23 cellular contexts compared by ENCODE assay signal in the genomic region with DNA sequence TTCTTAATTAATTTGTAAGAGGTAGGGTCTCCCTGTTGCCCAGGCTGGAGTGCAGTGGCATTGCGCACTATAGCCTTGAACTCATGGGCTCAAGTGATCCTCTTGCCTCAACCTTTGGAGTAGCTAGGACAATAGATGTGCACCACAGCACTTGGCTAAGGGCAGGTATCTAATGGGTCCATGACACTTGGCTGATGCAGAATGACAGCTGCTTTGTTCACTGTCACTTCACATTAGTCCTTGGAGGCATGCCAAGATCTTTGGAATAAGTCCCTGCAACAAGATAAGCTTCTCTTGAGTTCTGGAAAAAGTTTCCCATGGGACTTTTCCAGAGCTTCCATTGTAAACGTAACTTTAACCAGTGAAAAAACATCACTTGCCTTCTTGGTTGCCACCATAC. TPM values are rescaled to one million over a fixed set of nuclear protein-coding genes. Genes with fewer than 3 reads are reported as not detected.
A peak's percentile ranks its signal among the peaks of the same experiment; 100 is the strongest.
DNase-seq lines count a peak whose midpoint lies in the region; ATAC-seq and TF ChIP-seq lines count a peak whose summit lies in the region.
"Had no signal": no experiment of that assay in that cellular context is flagged by ENCODE, and none has a peak within 500 bp of the region (broad histone marks: within the 10 kb centered on the region; RNA-seq: fewer than 3 reads in every experiment).

No MANE protein-coding gene starts in this region.

- H3K27ac ChIP-seq in left ventricle myocardium inferior (replicated peaks) (no peak overlapping the region), upper lobe of left lung (no peak overlapping the region)
- H3K27ac ChIP-seq: SJSA1, suprapubic skin, uterus had no signal

- H3K27me3 ChIP-seq in left ventricle myocardium inferior (ENCODE audit: low read depth) (no peaks in the 10 kb centered on the region), upper lobe of left lung (no peaks in the 10 kb centered on the region)
- H3K27me3 ChIP-seq: SJSA1, suprapubic skin, uterus had no signal

- intact Hi-C loops in left cardiac atrium (cut with DNase I) (no loop called here), left ventricle myocardium inferior (cut with micrococcal nuclease) (no loop called here), left colon (cut with DNase I, micrococcal nuclease) (no loop called here)

- H3K36me3 ChIP-seq in left ventricle myocardium inferior: peaks cover 55% of the 10 kb centered on the region
- peaks cover 3 to 51% (median 24%) of the 10 kb centered on the region in 4 donors for H3K36me3 ChIP-seq in upper lobe of left lung
- H3K36me3 ChIP-seq: SJSA1, uterus had no signal

- ATAC-seq in left cardiac atrium: peak; percentile 47 to 50
- ATAC-seq in left colon: peak; percentile 13
- ATAC-seq in HG03095 (IDR thresholded peaks at IDR 0.05; ENCODE audit: unreplicated experiment): no peak
- no peak for ATAC-seq in upper lobe of left lung (ENCODE audit: low FRiP score in 2 of 2)
- ATAC-seq: stimulated activated effector memory CD8-positive, alpha-beta T cell treated with anti-CD3 and anti-CD28 coated beads, Interleukin-12 subunit alpha, Interleukin-12 subunit beta, amount 100 ng/mL, for 72 hours; T-cell had no signal

- 77 to 79% methylated on average over 2 of the region's 2 CpGs for WGBS in upper lobe of left lung, 2 donors

- H3K9me3 ChIP-seq in left ventricle myocardium inferior (replicated peaks): no peaks in the 10 kb centered on the region
- no peaks in the 10 kb centered on the region for H3K9me3 ChIP-seq in upper lobe of left lung
- H3K9me3 ChIP-seq: SJSA1, suprapubic skin, uterus had no signal

- TF ChIP-seq POLR2A in upper lobe of left lung (IDR thresholded peaks at IDR 0.05): no peak

- DNase-seq in left cardiac atrium (no peak), left ventricle myocardium inferior (no peak), NCI-H2171 (lab: John Stamatoyannopoulos, UW) (peak; percentile 70), left colon (no peak), anterior cingulate cortex (lab: John Stamatoyannopoulos, UW) (no peak), amniotic stem cell (lab: John Stamatoyannopoulos, UW) (no peak), upper lobe of left lung (no peak)
- DNase-seq: activated CD4-positive, alpha-beta T cell treated with anti-CD3 and anti-CD28 coated beads, Interleukin-2, amount 50 U/mL, for 48 hours; activated naive CD8-positive, alpha-beta T cell treated with anti-CD3 and anti-CD28 coated beads for 36 hours; C1 segment of cervical spinal cord; Calu3; glutamatergic neuron; mesendoderm; naive B cell; NCI-H1092 treated with DMSO at 0.1 percent for 48 hours; nucleus accumbens; stimulated activated CD4-positive, alpha-beta T cell treated with anti-CD3 and anti-CD28 coated beads, Interleukin-2, amount 100 ng/mL, for 48 hours; T-cell; uterus had no signal

- H3K4me3 ChIP-seq in left ventricle myocardium inferior (no peak overlapping the region), upper lobe of left lung (no peak overlapping the region)
- H3K4me3 ChIP-seq: SJSA1, suprapubic skin, uterus had no signal

- no peak for TF ChIP-seq EP300 in upper lobe of left lung (IDR thresholded peaks at IDR 0.05)

- TF ChIP-seq CTCF in left ventricle myocardium inferior (IDR thresholded peaks at IDR 0.05; ENCODE audit: borderline replicate concordance): no peak
- no peak for TF ChIP-seq CTCF in upper lobe of left lung (IDR thresholded peaks at IDR 0.05)

- H3K4me1 ChIP-seq in left ventricle myocardium inferior: peaks cover 7% of the 10 kb centered on the region
- no peaks in the 10 kb centered on the region for H3K4me1 ChIP-seq in upper lobe of left lung
- H3K4me1 ChIP-seq: suprapubic skin, uterus had no signal

RNA-seq across cellular contexts. Expression of a gene that starts 23.4 kb away (rescaled TPM):
- total RNA-seq in left cardiac atrium (10 to 100 TPM; 31.3 to 36.1 TPM), left ventricle myocardium inferior (49.8 TPM), left colon (10 to 100 TPM; 18.5 to 21.5 TPM), upper lobe of left lung (100 to 1,000 TPM in 1 of 6 donors, 10 to 100 TPM in 5; 16.9 to 108 (median 23.7) TPM)

RNA-seq across cellular contexts. Expression of a gene that starts 23.6 kb away (rescaled TPM):
- total RNA-seq in left cardiac atrium (1 to 10 TPM; 3.1 to 3.5 TPM), left ventricle myocardium inferior (4.7 TPM), left colon (1 to 10 TPM; 4.6 to 5.9 TPM), upper lobe of left lung (1 to 10 TPM; 2.6 to 6.2 (median 4.0) TPM)

RNA-seq across cellular contexts. Expression of a gene that starts 45.6 kb away (rescaled TPM):
- total RNA-seq in left cardiac atrium (1 to 10 TPM; 8.0 to 8.2 TPM), left ventricle myocardium inferior (6.3 TPM), left colon (100 to 1,000 TPM; 201 to 203 TPM), upper lobe of left lung (10 to 100 TPM in 4 of 6 donors, 1 to 10 TPM in 2; 5.2 to 22.0 (median 12.9) TPM)

RNA-seq across cellular contexts. Expression of a gene that starts 45.7 kb away (rescaled TPM):
- 1 to 10 TPM; 2.3 to 4.0 TPM for total RNA-seq in left cardiac atrium
- 3.8 TPM for total RNA-seq in left ventricle myocardium inferior
- 1 to 10 TPM; 3.1 to 4.5 TPM for total RNA-seq in left colon
- 10 to 100 TPM in 3 of 6 donors, 1 to 10 TPM in 3; 4.4 to 35.1 (median 10.0) TPM for total RNA-seq in upper lobe of left lung

Comparison
In these comparisons a context has a peak if more than half of its experiments do, and no peak if none do; other contexts are left out.
1. ATAC-seq: peak in left cardiac atrium (2 of 2) and left colon (single experiment); none in HG03095 (single experiment) and upper lobe of left lung (0 of 2).
2. RNA of a gene that starts 45.6 kb away (total RNA-seq): 201 to 203 TPM in left colon; 5.2 to 22.0 TPM in upper lobe of left lung, 8.0 to 8.2 TPM in left cardiac atrium and 6.3 TPM in left ventricle myocardium inferior (single experiment); every median in the first group is over 4 times any median in the second.